22 cellular contexts compared by ENCODE assay signal in the genomic region with DNA sequence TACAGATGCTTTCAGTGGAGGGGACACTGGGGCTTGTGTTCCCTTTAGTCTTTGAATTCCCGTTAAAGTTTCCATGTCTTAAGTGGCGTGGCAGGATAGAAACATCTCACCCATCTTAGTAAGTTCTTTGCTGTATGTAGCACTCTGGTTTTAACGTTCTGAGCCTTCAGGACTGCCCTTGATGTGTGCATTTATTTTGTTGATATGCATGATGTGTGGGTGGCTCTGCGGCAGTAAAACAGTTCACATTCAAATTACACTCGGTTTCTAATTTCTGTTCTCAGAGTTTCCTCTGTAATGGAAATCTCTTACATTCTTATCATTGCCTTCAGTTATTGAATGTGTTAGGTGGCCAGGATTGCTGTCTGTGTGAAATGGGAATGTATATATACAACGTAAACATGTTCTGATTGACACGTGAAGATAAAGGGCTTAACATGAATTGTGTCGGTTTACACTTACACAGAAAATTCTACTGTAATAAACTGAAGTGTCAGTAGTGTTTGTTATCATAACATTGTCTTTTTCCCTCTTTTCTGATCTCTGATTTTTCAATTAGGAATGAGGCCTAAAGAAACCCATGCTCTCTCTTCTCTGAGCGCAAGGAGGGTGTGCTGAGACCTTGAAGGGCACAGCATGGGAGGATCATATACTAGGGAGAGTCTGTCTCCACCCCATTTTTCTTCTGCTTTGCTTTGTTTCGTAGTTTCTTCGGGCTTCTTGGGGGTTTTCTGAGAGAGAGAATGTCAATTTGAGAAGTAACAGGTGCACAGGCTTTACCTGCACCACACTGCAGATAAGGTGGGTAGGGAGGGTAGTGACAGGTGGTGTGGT. TPM values are rescaled to one million over a fixed set of nuclear protein-coding genes. Genes with fewer than 3 reads are reported as not detected.
DNase-seq lines count a peak whose midpoint lies in the region; ATAC-seq, FAIRE-seq and TF ChIP-seq lines count a peak whose summit lies in the region.
"Had no signal": no experiment of that assay in that cellular context is flagged by ENCODE, and none has a peak within 500 bp of the region (broad histone marks: within the 10 kb centered on the region; RNA-seq: fewer than 3 reads in every experiment).

No MANE protein-coding gene starts in this region.

- TF ChIP-seq POLR2A in A549 (IDR thresholded peaks at IDR 0.05; ENCODE audit: low read length) (no peak), erythroblast (IDR thresholded peaks at IDR 0.05; ENCODE audit: low read length) (no peak)

- no peak overlapping the region for H3K4me2 ChIP-seq in A549
- peak overlapping the region in 9 of 11 experiments; percentile 18 to 90 (median 49); a peak in 17 of 22 replicates for H3K4me2 ChIP-seq in BLaER1 treated with 17β-estradiol and CSF1 and Interleukin-3, amounts not matched to agents 10 nM and 100 nM
- peak overlapping the region; percentile 2 for H3K4me2 ChIP-seq in hepatocyte

- H3K36me3 Mint-ChIP-seq in T-helper 17 cell (ENCODE audit: low read depth): peaks cover 3% of the 10 kb centered on the region
- H3K36me3 Mint-ChIP-seq: immature natural killer cell, natural killer cell had no signal

- peak; percentile 73 for FAIRE-seq in A549 (lab: Jason Lieb, UNC)
- FAIRE-seq: colon, D721Med had no signal

- ATAC-seq in A549 (0 out of 6 replicates have a peak, but pooled peaks of 1 of the 2 experiments have one; percentile 5), T-helper 17 cell (no peak), GM18868 (IDR thresholded peaks at IDR 0.05; ENCODE audit: unreplicated experiment) (no peak), GM21619 (IDR thresholded peaks at IDR 0.05; ENCODE audit: unreplicated experiment) (no peak)
- ATAC-seq: natural killer cell had no signal

- H4K20me1 ChIP-seq in BLaER1 treated with 17β-estradiol and CSF1 and Interleukin-3, amounts not matched to agents 10 nM and 100 nM: peaks cover 95 to 100% (median 100%) of the 10 kb centered on the region in 11 experiments
- peaks cover 79% of the 10 kb centered on the region for H4K20me1 ChIP-seq in hepatocyte (ENCODE audit: insufficient read depth, poor library complexity, severe bottlenecking)

- CTCF ChIA-PET in A549 (lab: Yijun Ruan, JAX): no interaction called here

- H3K4me1 ChIP-seq in A549 (peaks cover 58% of the 10 kb centered on the region), hepatocyte (ENCODE audit: insufficient read depth) (peaks cover 14% of the 10 kb centered on the region)
- H3K4me1 ChIP-seq in BLaER1 treated with 17β-estradiol and CSF1 and Interleukin-3, amounts not matched to agents 10 nM and 100 nM: peaks cover 52 to 99% (median 94%) of the 10 kb centered on the region in 10 experiments

- H3K79me2 ChIP-seq in hepatocyte: peaks cover 97% of the 10 kb centered on the region

- H3K27me3 ChIP-seq in BLaER1 treated with 17β-estradiol and CSF1 and Interleukin-3, amounts not matched to agents 10 nM and 100 nM: no peaks in the 10 kb centered on the region
- H3K27me3 ChIP-seq in hepatocyte: no peaks in the 10 kb centered on the region
- H3K27me3 ChIP-seq: body of pancreas, heart right ventricle, upper lobe of right lung had no signal

- TF ChIP-seq CTCF in A549 (IDR thresholded peaks at IDR 0.05) (no peak), hepatocyte (IDR thresholded peaks at IDR 0.05; ENCODE audit: poor library complexity) (no peak)

- no peak overlapping the region for H3K4me3 ChIP-seq in A549
- no peak overlapping the region for H3K4me3 ChIP-seq in BLaER1 treated with 17β-estradiol and CSF1 and Interleukin-3, amounts not matched to agents 10 nM and 100 nM
- no peak overlapping the region for H3K4me3 ChIP-seq in hepatocyte
- H3K4me3 ChIP-seq: body of pancreas, GM23248, heart right ventricle, prostate gland, upper lobe of right lung had no signal

- TF ChIP-seq RAD21 in A549 (conservative IDR thresholded peaks at IDR 0.05 in 1 of 2, IDR thresholded peaks at IDR 0.05 in 1 of 2): no peak

- WGBS in A549 (ENCODE audit: missing lambda C conversion rate): 87% methylated on average over 11 of the region's 11 CpGs
- 59% methylated on average over 11 of the region's 11 CpGs for WGBS in hepatocyte (ENCODE audit: low lambda C conversion rate, missing lambda C conversion rate)

- H3K27me3 Mint-ChIP-seq in T-helper 17 cell: peaks cover 22% of the 10 kb centered on the region
- H3K27me3 Mint-ChIP-seq: stimulated activated naive CD8-positive, alpha-beta T cell treated with anti-CD3 and anti-CD28 coated beads, Interleukin-15, Interleukin-2, amounts not matched to agents 100 ng/mL and 50 ng/mL, for 24 hours had no signal

- H3K4me3 Mint-ChIP-seq in T-helper 17 cell: no peak overlapping the region
- H3K4me3 Mint-ChIP-seq: immature natural killer cell; natural killer cell; stimulated activated naive CD8-positive, alpha-beta T cell treated with anti-CD3 and anti-CD28 coated beads, Interleukin-15, Interleukin-2, amounts not matched to agents 100 ng/mL and 50 ng/mL, for 24 hours had no signal

- H3K27ac ChIP-seq in A549 (no peak overlapping the region), hepatocyte (no peak overlapping the region)
- peak overlapping the region in 2 of 11 experiments; percentile 5 to 11; a peak in 2 of 22 replicates for H3K27ac ChIP-seq in BLaER1 treated with 17β-estradiol and CSF1 and Interleukin-3, amounts not matched to agents 10 nM and 100 nM
- H3K27ac ChIP-seq: body of pancreas, GM23248, prostate gland, upper lobe of right lung had no signal

- no peaks in the 10 kb centered on the region for H3K9me2 ChIP-seq in hepatocyte (replicated peaks; ENCODE audit: insufficient read depth)

- POLR2A ChIA-PET in A549 (lab: Yijun Ruan, JAX): no interaction called here

- peak overlapping the region in 1 of 11 experiments; percentile 30; a peak in 2 of 22 replicates for H3K9ac ChIP-seq in BLaER1 treated with 17β-estradiol and CSF1 and Interleukin-3, amounts not matched to agents 10 nM and 100 nM
- H3K9ac ChIP-seq: GM23248 had no signal

- peaks cover 46% of the 10 kb centered on the region for H3K4me1 Mint-ChIP-seq in T-helper 17 cell

- peaks cover 0 to 13% (median 0%) of the 10 kb centered on the region in 11 experiments; a peak in 4 of 22 replicates for H3K36me3 ChIP-seq in BLaER1 treated with 17β-estradiol and CSF1 and Interleukin-3, amounts not matched to agents 10 nM and 100 nM
- H3K36me3 ChIP-seq in hepatocyte (replicated peaks; ENCODE audit: insufficient read depth, low read depth): no peaks in the 10 kb centered on the region
- H3K36me3 ChIP-seq: heart right ventricle, prostate gland, upper lobe of right lung had no signal

- TF ChIP-seq EP300 in A549 (IDR thresholded peaks at IDR 0.05): no peak

- DNase-seq in A549 (ENCODE audit: low read depth in 1 of 2, low spot score in 1 of 2) (no peak), T-helper 17 cell (no peak), hepatocyte (ENCODE audit: low spot score) (no peak), erythroblast (lab: John Stamatoyannopoulos, UW) (no peak), LoVo (ENCODE audit: low spot score) (no peak)
- DNase-seq: activated gamma-delta T cell treated with Interleukin-2 at 50 U/mL for 16 hours, body of pancreas, GM23248, heart right ventricle, immature natural killer cell, mammary epithelial cell, natural killer cell, NCI-H1436, SHP77, upper lobe of right lung had no signal

- H3K27ac Mint-ChIP-seq in T-helper 17 cell: peak overlapping the region; percentile 57
- H3K27ac Mint-ChIP-seq: immature natural killer cell, natural killer cell had no signal

- H2AFZ ChIP-seq in hepatocyte: no peak overlapping the region
- H2AFZ ChIP-seq: GM23248 had no signal

- H3K9me3 ChIP-seq in A549: no peaks in the 10 kb centered on the region
- no peaks in the 10 kb centered on the region for H3K9me3 ChIP-seq in BLaER1 treated with 17β-estradiol and CSF1 and Interleukin-3, amounts not matched to agents 10 nM and 100 nM (replicated peaks in 1 of 11)
- no peaks in the 10 kb centered on the region for H3K9me3 ChIP-seq in T-helper 17 cell (ENCODE audit: control insufficient read depth, low read length, poor library complexity, severe bottlenecking)
- H3K9me3 ChIP-seq in hepatocyte (ENCODE audit: low read depth): no peaks in the 10 kb centered on the region
- H3K9me3 ChIP-seq: body of pancreas, heart right ventricle, prostate gland, upper lobe of right lung had no signal

TF ChIP-seq in A549, 52 proteins besides CTCF, POLR2A, EP300 and RAD21 (continues in another document):
- TF ChIP-seq HOXB5 (CRISPR knock-in tag; IDR thresholded peaks at IDR 0.05) (no peak), NPAS2 (CRISPR knock-in tag; IDR thresholded peaks at IDR 0.05; ENCODE audit: borderline replicate concordance) (no peak)
- TF ChIP-seq, protein P1, sequence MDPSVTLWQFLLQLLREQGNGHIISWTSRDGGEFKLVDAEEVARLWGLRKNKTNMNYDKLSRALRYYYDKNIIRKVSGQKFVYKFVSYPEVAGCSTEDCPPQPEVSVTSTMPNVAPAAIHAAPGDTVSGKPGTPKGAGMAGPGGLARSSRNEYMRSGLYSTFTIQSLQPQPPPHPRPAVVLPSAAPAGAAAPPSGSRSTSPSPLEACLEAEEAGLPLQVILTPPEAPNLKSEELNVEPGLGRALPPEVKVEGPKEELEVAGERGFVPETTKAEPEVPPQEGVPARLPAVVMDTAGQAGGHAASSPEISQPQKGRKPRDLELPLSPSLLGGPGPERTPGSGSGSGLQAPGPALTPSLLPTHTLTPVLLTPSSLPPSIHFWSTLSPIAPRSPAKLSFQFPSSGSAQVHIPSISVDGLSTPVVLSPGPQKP (IDR thresholded peaks at IDR 0.05; ENCODE audit: low read depth, low read length): no peak

RNA-seq across cellular contexts. Expression of a gene that starts 51.5 kb away (rescaled TPM):
- polyA plus RNA-seq in A549 (2011; rRNA removed) (69.5 and 117 TPM in 2 replicates), A549 (2017; fragmentation: RNase III; extraction: RNeasy Plus Mini Kit Qiagen cat#74134 plus additional on column Dnase treatment) (38.5 to 48.4 TPM (median 42.6 TPM) in 3 replicates), hepatocyte (10.8 and 14.4 TPM in 2 replicates)
- 53.7 and 64.5 TPM in 2 replicates for polyA plus RNA-seq in A549 (2012; cell fraction: cytosol; rRNA removed)
- polyA plus RNA-seq in A549 (2012; cell fraction: nucleus; rRNA removed): 140 and 145 TPM in 2 replicates
- 348 and 449 TPM in 2 replicates for polyA minus RNA-seq in A549 (2011; rRNA and poly(A)+ RNA removed)
- total RNA-seq in T-helper 17 cell (10 to 100 TPM; 13.7 to 27.1 TPM), hepatocyte (21.7 and 42.9 TPM in 2 replicates)
